ENCODE assay signal across 8 cellular contexts in genomic region chr12:116687888-116688287, GRCh38. TPM values are rescaled to one million over a fixed set of nuclear protein-coding genes. Genes with fewer than 3 reads are reported as not detected.
A peak's percentile ranks its signal among the peaks of the same experiment; 100 is the strongest.
DNase-seq lines count a peak whose midpoint lies in the region; ATAC-seq and TF ChIP-seq lines count a peak whose summit lies in the region.

No MANE protein-coding gene starts in this region.

- CTCF ChIA-PET in AG04450 (lab: Charles Lee), result interaction anchor here (0.6 kb wide), 1 partner anchor 39 kb away, joined by 3 read pairs; no protein-coding TSS in a partner anchor
- CTCF ChIA-PET in naive thymus-derived CD4-positive, alpha-beta T cell (lab: Charles Lee), result interaction anchor here (0.9 kb wide), 1 partner anchor 14 kb away, joined by 3 read pairs; no protein-coding TSS in a partner anchor

- H3K9me3 ChIP-seq in AG04450 (ENCODE audit: control insufficient read depth, insufficient read depth, low read length) (no peaks in the 10 kb centered on the region), GM23248 (ENCODE audit: low read depth) (no peaks in the 10 kb centered on the region)
- no peaks in the 10 kb centered on the region for H3K9me3 ChIP-seq in naive thymus-derived CD4-positive, alpha-beta T cell (ENCODE audit: control insufficient read depth in 2 of 3, low read length in 3 of 3)

- in situ Hi-C loops in GM23248 (cut with MboI), result no loop called here

- H3K4me3 ChIP-seq in AG04450 (ENCODE audit: low read depth, low read length) (no peak overlapping the region), GM23248 (no peak overlapping the region), cardiac fibroblast (replicated peaks in 1 of 2; ENCODE audit: low read depth in 2 of 2, low read length in 2 of 2) (no peak overlapping the region)
- no peak overlapping the region for H3K4me3 ChIP-seq in naive thymus-derived CD4-positive, alpha-beta T cell (ENCODE audit: low read length)

- 54 to 62% methylated on average over 11 of the region's 11 CpGs for WGBS in GM23248 (ENCODE audit: low coverage in 1 of 2, low lambda C conversion rate in 2 of 2, missing lambda C conversion rate in 2 of 2), 2 experiments

- H3K27me3 Mint-ChIP-seq in naive thymus-derived CD4-positive, alpha-beta T cell, result peaks cover 4 to 28% (median 6%) of the 10 kb centered on the region in 5 donors

- no peaks in the 10 kb centered on the region for H3K4me1 ChIP-seq in GM23248 (ENCODE audit: insufficient read depth)
- H3K4me1 ChIP-seq in naive thymus-derived CD4-positive, alpha-beta T cell (ENCODE audit: control insufficient read depth in 2 of 2, insufficient read depth in 2 of 2, low read length in 2 of 2), result no peaks in the 10 kb centered on the region

- no peaks in the 10 kb centered on the region for H3K36me3 ChIP-seq in GM23248 (ENCODE audit: low read depth)
- no peaks in the 10 kb centered on the region for H3K36me3 ChIP-seq in naive thymus-derived CD4-positive, alpha-beta T cell (ENCODE audit: control insufficient read depth in 2 of 3, insufficient read depth in 3 of 3, low read length in 3 of 3)

- H4K20me1 ChIP-seq in GM23248 (ENCODE audit: insufficient read depth), result no peaks in the 10 kb centered on the region

- intact Hi-C loops in naive thymus-derived CD4-positive, alpha-beta T cell (cut with micrococcal nuclease), result loop anchor here in 1 of 2 donors (1.0 kb wide), 2 partner anchors 412 to 547 kb away; no protein-coding TSS in a partner anchor

- no peaks in the 10 kb centered on the region for H3K9me2 ChIP-seq in GM23248 (ENCODE audit: insufficient read depth)

- TF ChIP-seq CTCF in AG04450 (IDR thresholded peaks at IDR 0.05; ENCODE audit: low read depth, low read length) (peak; percentile 38), cardiac fibroblast (IDR thresholded peaks at IDR 0.05; ENCODE audit: low read depth, low read length) (peak; percentile 44)

- peaks cover 0 to 8% (median 3%) of the 10 kb centered on the region in 7 donors for H3K4me1 Mint-ChIP-seq in naive thymus-derived CD4-positive, alpha-beta T cell

- H3F3A ChIP-seq in GM23248 (ENCODE audit: insufficient read depth), result no peaks in the 10 kb centered on the region

- no peaks in the 10 kb centered on the region for H3K9me3 Mint-ChIP-seq in naive thymus-derived CD4-positive, alpha-beta T cell

- DNase-seq in AG04450 (ENCODE audit: low read depth, low spot score), result no peak
- DNase-seq in GM23248, result peak; percentile 48
- peak; percentile 41 for DNase-seq in RPMI8226
- peak; percentile 26 to 28 for DNase-seq in cardiac fibroblast (ENCODE audit: low read depth in 2 of 2)
- DNase-seq in naive thymus-derived CD4-positive, alpha-beta T cell, result peak in 4 of 9 donors; percentile 10 to 20 (median 13)
- DNase-seq in NCI-H510A (lab: John Stamatoyannopoulos, UW), result no peak
- no peak for DNase-seq in NCI-H1694 treated with DMSO at 0.1 percent for 48 hours (lab: John Stamatoyannopoulos, UW)
- no peak for DNase-seq in T-helper 9 cell

- POLR2A ChIA-PET in AG04450 (lab: Yijun Ruan, JAX), result no interaction called here
- POLR2A ChIA-PET in naive thymus-derived CD4-positive, alpha-beta T cell (lab: Charles Lee), result no interaction called here

- H3K27me3 ChIP-seq in AG04450 (ENCODE audit: control insufficient read depth, insufficient read depth, low read length) (peaks cover 29% of the 10 kb centered on the region), GM23248 (replicated peaks; ENCODE audit: insufficient read depth) (peaks cover 15% of the 10 kb centered on the region)
- H3K27me3 ChIP-seq in naive thymus-derived CD4-positive, alpha-beta T cell (ENCODE audit: control insufficient read depth in 2 of 2, insufficient read depth in 2 of 2, low read length in 2 of 2), result no peaks in the 10 kb centered on the region

- no peak overlapping the region for H3K9ac ChIP-seq in GM23248

- no peak overlapping the region for H3K27ac Mint-ChIP-seq in naive thymus-derived CD4-positive, alpha-beta T cell

- peak; percentile 76 for ATAC-seq in naive thymus-derived CD4-positive, alpha-beta T cell

- H3K4me2 ChIP-seq in GM23248 (ENCODE audit: unreplicated experiment), result no peak overlapping the region

- H3K27ac ChIP-seq in AG04450 (ENCODE audit: low read depth, low read length) (no peak overlapping the region), GM23248 (no peak overlapping the region)
- no peak overlapping the region for H3K27ac ChIP-seq in naive thymus-derived CD4-positive, alpha-beta T cell (ENCODE audit: low read depth, low read length)

- H3K36me3 Mint-ChIP-seq in naive thymus-derived CD4-positive, alpha-beta T cell, result no peaks in the 10 kb centered on the region

- H3K79me2 ChIP-seq in GM23248 (ENCODE audit: insufficient read depth), result no peaks in the 10 kb centered on the region

- no peak overlapping the region for H2AFZ ChIP-seq in GM23248

- no peak overlapping the region for H3K4me3 Mint-ChIP-seq in naive thymus-derived CD4-positive, alpha-beta T cell

RNA-seq across cellular contexts. Expression of gene SPRING1, which starts 50.0 kb away (rescaled TPM):
- 15.5 and 16.4 TPM in 2 replicates for polyA plus RNA-seq in AG04450 (2011; rRNA removed)
- 19.2 and 24.2 TPM in 2 replicates for polyA minus RNA-seq in AG04450 (2011; rRNA and poly(A)+ RNA removed)
- 20.0 and 21.4 TPM in 2 replicates for total RNA-seq in GM23248 (2014; rRNA removed; shearing (Covaris generic))
- 15.4 and 16.8 TPM in 2 replicates for polyA plus RNA-seq in GM23248 (2016; fragmentation: Nextera tagmentation; extraction: Ambion mirVana)
- total RNA-seq in naive thymus-derived CD4-positive, alpha-beta T cell, result 10 to 100 TPM; 12.1 to 29.5 (median 25.4) TPM
- polyA plus RNA-seq in naive thymus-derived CD4-positive, alpha-beta T cell, result 10 to 100 TPM; 13.6 to 23.5 TPM

RNA-seq across cellular contexts. Expression of gene RNFT2, which starts 50.2 kb away (rescaled TPM):
- 2.1 and 2.3 TPM in 2 replicates for polyA plus RNA-seq in AG04450 (2011; rRNA removed)
- polyA minus RNA-seq in AG04450 (2011; rRNA and poly(A)+ RNA removed), result 8.1 and 8.7 TPM in 2 replicates
- total RNA-seq in GM23248 (2014; rRNA removed; shearing (Covaris generic)), result 0.43 TPM in 1 of 2 replicates, not detected in the other
- polyA plus RNA-seq in GM23248 (2016; fragmentation: Nextera tagmentation; extraction: Ambion mirVana), result 0.24 and 0.33 TPM in 2 replicates
- 1 to 10 TPM; 5.4 to 8.3 (median 7.4) TPM for total RNA-seq in naive thymus-derived CD4-positive, alpha-beta T cell
- polyA plus RNA-seq in naive thymus-derived CD4-positive, alpha-beta T cell, result 1 to 10 TPM; 1.2 to 1.8 TPM

Comparison
In these comparisons a context has a peak if more than half of its experiments do, and no peak if none do; other contexts are left out.
1. DNase-seq: peak in GM23248 (single experiment), RPMI8226 (single experiment) and cardiac fibroblast (2 of 2); none in AG04450 (single experiment), NCI-H510A (single experiment), NCI-H1694 treated with DMSO at 0.1 percent for 48 hours (single experiment) and T-helper 9 cell (single experiment).